30 cellular contexts compared by ENCODE assay signal in genomic region chr14:51668870-51669269, GRCh38.
"Had no signal": no experiment of that assay in that cellular context is flagged by ENCODE, and none has a peak within 500 bp of the region (broad histone marks: within the 10 kb centered on the region; RNA-seq: fewer than 3 reads in every experiment).

No MANE protein-coding gene starts in this region.

- H3K9me3 ChIP-seq: neutrophil, psoas muscle, sigmoid colon, suprapubic skin, tibial artery had no signal

- H3K27ac ChIP-seq: coronary artery, heart left ventricle, neutrophil, parathyroid adenoma, psoas muscle, sigmoid colon, suprapubic skin, tibial artery, WERI-Rb-1 had no signal

- H3K27me3 ChIP-seq: heart left ventricle, neutrophil, sigmoid colon, suprapubic skin, tibial artery had no signal

- H3K4me3 ChIP-seq: coronary artery, heart left ventricle, psoas muscle, sigmoid colon, suprapubic skin, tibial artery had no signal

- H3K9me3 Mint-ChIP-seq: activated T-helper 1 cell treated with anti-CD3 and anti-CD28 coated beads, Interleukin-12 subunit alpha, Interleukin-12 subunit beta, Interleukin-2, Interleukin-4 antibody, amounts not matched to agents 30 ng/mL and 10 ng/mL and 1 ng/mL, durations not matched to agents 14 hours and 24 hours and 36 hours; immature natural killer cell had no signal

- H3K27ac Mint-ChIP-seq: activated naive CD4-positive, alpha-beta T cell treated with anti-CD3 and anti-CD28 coated beads for 36 hours; activated naive CD8-positive, alpha-beta T cell treated with anti-CD3 and anti-CD28 coated beads, Interleukin-2, amount 10 ng/mL, durations not matched to agents 7 days and 5 days; activated T-helper 1 cell treated with anti-CD3 and anti-CD28 coated beads, Interleukin-12 subunit alpha, Interleukin-12 subunit beta, Interleukin-2, Interleukin-4 antibody, amounts not matched to agents 30 ng/mL and 10 ng/mL and 1 ng/mL, durations not matched to agents 14 hours and 24 hours and 36 hours; effector memory CD8-positive, alpha-beta T cell; immature natural killer cell; mesothelial cell of epicardium; naive B cell; nephron progenitor cell; T-helper 17 cell had no signal

- H3K4me1 Mint-ChIP-seq: activated naive CD8-positive, alpha-beta T cell treated with anti-CD3 and anti-CD28 coated beads, Interleukin-2, amount 10 ng/mL, durations not matched to agents 7 days and 5 days; immature natural killer cell; naive B cell; T-helper 17 cell had no signal

- H3K4me1 ChIP-seq: parathyroid adenoma, psoas muscle, suprapubic skin had no signal

- ATAC-seq: activated CD4-positive, CD25-positive, alpha-beta regulatory T cell treated with anti-CD3 and anti-CD28 coated beads, Interleukin-2, amount 50 U/mL, for 24 hours; effector memory CD8-positive, alpha-beta T cell; heart left ventricle; psoas muscle; T-helper 17 cell had no signal

- H3K36me3 Mint-ChIP-seq: immature natural killer cell had no signal

- H3K9ac ChIP-seq: parathyroid adenoma had no signal

- H3K27me3 Mint-ChIP-seq: activated naive CD8-positive, alpha-beta T cell treated with anti-CD3 and anti-CD28 coated beads, Interleukin-2, amount 10 ng/mL, durations not matched to agents 7 days and 5 days; T-helper 17 cell had no signal

- H3K4me3 Mint-ChIP-seq: activated naive CD4-positive, alpha-beta T cell treated with anti-CD3 and anti-CD28 coated beads for 36 hours; activated naive CD8-positive, alpha-beta T cell treated with anti-CD3 and anti-CD28 coated beads, Interleukin-2, amount 10 ng/mL, durations not matched to agents 7 days and 5 days; activated T-helper 1 cell treated with anti-CD3 and anti-CD28 coated beads, Interleukin-12 subunit alpha, Interleukin-12 subunit beta, Interleukin-2, Interleukin-4 antibody, amounts not matched to agents 30 ng/mL and 10 ng/mL and 1 ng/mL, durations not matched to agents 14 hours and 24 hours and 36 hours; effector memory CD8-positive, alpha-beta T cell; immature natural killer cell; mesothelial cell of epicardium; naive B cell; nephron progenitor cell; T-helper 17 cell had no signal

- H3K36me3 ChIP-seq: heart left ventricle, neutrophil, sigmoid colon, suprapubic skin, tibial artery, WERI-Rb-1 had no signal

- DNase-seq: activated CD4-positive, alpha-beta T cell treated with anti-CD3 and anti-CD28 coated beads for 48 hours; activated CD4-positive, alpha-beta T cell treated with anti-CD3 and anti-CD28 coated beads, Interleukin-2, amount 50 U/mL, for 48 hours; activated CD8-positive, alpha-beta memory T cell treated with anti-CD3 and anti-CD28 coated beads for 24 hours; activated effector memory CD4-positive, alpha-beta T cell treated with anti-CD3 and anti-CD28 coated beads, Interleukin-2, amount 50 U/mL, for 16 hours; activated naive CD4-positive, alpha-beta T cell treated with anti-CD3 and anti-CD28 coated beads for 36 hours; activated naive CD8-positive, alpha-beta T cell treated with anti-CD3 and anti-CD28 coated beads, Interleukin-2, amount 10 ng/mL, durations not matched to agents 7 days and 5 days; effector memory CD8-positive, alpha-beta T cell; erythroblast; foreskin fibroblast; heart left ventricle; hypothalamus; immature natural killer cell; naive B cell; nephron progenitor cell; psoas muscle; sigmoid colon; stimulated activated CD4-positive, alpha-beta T cell treated with anti-CD3 and anti-CD28 coated beads, Interleukin-15, amount 100 ng/mL, for 24 hours; stimulated activated CD4-positive, alpha-beta T cell treated with anti-CD3 and anti-CD28 coated beads, Interleukin-2, amount 100 ng/mL, for 24 hours; stimulated activated naive CD4-positive, alpha-beta T cell; T-helper 17 cell; T1000; tibial artery; WERI-Rb-1 had no signal
